22 cellular contexts compared by ENCODE assay signal in the genomic region with DNA sequence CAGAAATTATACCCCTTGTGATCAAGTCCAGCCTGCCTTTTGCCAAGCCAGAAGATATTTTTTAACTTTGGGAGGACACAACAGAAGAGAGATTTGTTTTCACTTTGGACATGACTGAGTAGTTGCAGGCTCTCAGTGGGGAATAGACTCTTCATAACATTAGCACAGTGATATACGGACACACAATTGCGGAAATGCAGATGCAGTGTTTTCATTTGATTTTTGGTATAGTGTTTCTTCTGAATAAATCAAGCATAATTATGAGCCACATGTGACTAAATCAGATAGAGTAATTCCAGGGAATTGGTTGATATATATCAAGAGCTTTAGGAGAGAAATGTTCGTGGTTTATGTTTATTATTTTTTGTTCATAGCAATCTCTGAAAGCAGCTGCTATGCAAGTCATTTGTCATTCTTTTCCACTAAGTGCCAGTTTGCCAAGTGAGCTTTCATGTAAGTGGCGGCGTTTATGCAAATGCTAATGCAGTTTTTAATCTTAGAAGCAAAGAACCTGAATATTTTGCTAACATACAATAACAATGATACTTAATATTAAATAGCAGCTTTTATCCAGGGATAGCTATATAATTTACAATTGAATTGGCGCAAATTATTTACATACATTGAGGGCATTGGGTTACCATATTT.
DNase-seq lines count a peak whose midpoint lies in the region; TF ChIP-seq lines count a peak whose summit lies in the region.
"Had no signal": no experiment of that assay in that cellular context is flagged by ENCODE, and none has a peak within 500 bp of the region (broad histone marks: within the 10 kb centered on the region; RNA-seq: fewer than 3 reads in every experiment).

No MANE protein-coding gene starts in this region.

- H3K36me3 Mint-ChIP-seq in brain = no peaks in the 10 kb centered on the region
- H3K36me3 Mint-ChIP-seq: activated CD4-positive, alpha-beta memory T cell treated with anti-CD3 and anti-CD28 coated beads for 36 hours; CD4-positive, CD25-positive, alpha-beta regulatory T cell had no signal

- no peaks in the 10 kb centered on the region for H3K9me3 ChIP-seq in neural cell (ENCODE audit: low read length)
- H3K9me3 ChIP-seq in tibial artery = no peaks in the 10 kb centered on the region
- H3K9me3 ChIP-seq: colonic mucosa had no signal

- TF ChIP-seq RAD21 in neural cell (conservative IDR thresholded peaks at IDR 0.05) = no peak

- peak; percentile 11 for DNase-seq in AG10803 (ENCODE audit: low read depth)
- peak; percentile 4 for DNase-seq in HCEC 1CT
- DNase-seq in T1000 (lab: John Stamatoyannopoulos, UW) = no peak
- no peak for DNase-seq in SHP77 treated with DMSO at 0.1 percent for 48 hours (lab: John Stamatoyannopoulos, UW)
- DNase-seq in tibial artery = no peak
- DNase-seq in COLO668 (lab: John Stamatoyannopoulos, UW; ENCODE audit: unreplicated experiment) = no peak
- DNase-seq: activated CD4-positive, alpha-beta memory T cell treated with anti-CD3 and anti-CD28 coated beads for 36 hours; activated CD4-positive, CD25-positive, alpha-beta regulatory T cell; activated gamma-delta T cell; CD4-positive, CD25-positive, alpha-beta regulatory T cell; colonic mucosa; KG1; MV-4-11; naive B cell; NCI-H2029 treated with DMSO at 0.1 percent for 48 hours; NK-92 treated with Interleukin-12 subunit alpha and Interleukin-12 subunit beta, amount 100 ng/mL, for 24 hours; stimulated activated CD4-positive, alpha-beta T cell treated with anti-CD3 and anti-CD28 coated beads, Interleukin-15, amount 100 ng/mL, for 24 hours; stimulated activated CD8-positive, alpha-beta memory T cell treated with anti-CD3 and anti-CD28 coated beads, Interleukin-4, amount 100 ng/mL, for 48 hours had no signal

- no peaks in the 10 kb centered on the region for H3K36me3 ChIP-seq in neural cell (ENCODE audit: insufficient read depth, low read length)
- H3K36me3 ChIP-seq in tibial artery = no peaks in the 10 kb centered on the region
- H3K36me3 ChIP-seq: colonic mucosa had no signal

- H3K27ac ChIP-seq in neural cell (ENCODE audit: low read length) (peak overlapping the region; percentile 66), tibial artery (no peak overlapping the region)
- H3K27ac ChIP-seq: colonic mucosa, parathyroid adenoma had no signal

- TF ChIP-seq EP300 in neural cell (conservative IDR thresholded peaks at IDR 0.05; ENCODE audit: poor library complexity, severe bottlenecking) = peak; percentile 32

- H3K4me2 ChIP-seq in neural cell (ENCODE audit: low read length) = peak overlapping the region; percentile 36

- H3K4me3 Mint-ChIP-seq in brain = peak overlapping the region in 4 of 5 experiments; percentile 7 to 56 (median 29)
- H3K4me3 Mint-ChIP-seq: activated CD4-positive, alpha-beta memory T cell treated with anti-CD3 and anti-CD28 coated beads for 36 hours; CD4-positive, CD25-positive, alpha-beta regulatory T cell; memory B cell; naive B cell had no signal

- H3K9me2 ChIP-seq in neural cell (ENCODE audit: insufficient read depth, low read length) = no peaks in the 10 kb centered on the region

- intact Hi-C loops in tibial artery (cut with DNase I; ENCODE audit: low total_unique reads) = no loop called here

- H3F3A ChIP-seq in neural cell (ENCODE audit: insufficient read depth, low read length, poor library complexity, severe bottlenecking) = no peaks in the 10 kb centered on the region

- no peak for TF ChIP-seq CTCF in AG10803 (conservative IDR thresholded peaks at IDR 0.05; ENCODE audit: low read length)
- no peak for TF ChIP-seq CTCF in brain (conservative IDR thresholded peaks at IDR 0.05)
- no peak for TF ChIP-seq CTCF in neural cell (IDR thresholded peaks at IDR 0.05; ENCODE audit: poor library complexity, severe bottlenecking)
- no peak for TF ChIP-seq CTCF in tibial artery (IDR thresholded peaks at IDR 0.05)

- H3K4me1 ChIP-seq in tibial artery = peaks cover 0 to 37% (median 3%) of the 10 kb centered on the region in 4 donors
- H3K4me1 ChIP-seq: colonic mucosa, parathyroid adenoma had no signal

- peaks cover 0 to 5% (median 0%) of the 10 kb centered on the region in 5 experiments for H3K9me3 Mint-ChIP-seq in brain
- H3K9me3 Mint-ChIP-seq: activated CD4-positive, alpha-beta memory T cell treated with anti-CD3 and anti-CD28 coated beads for 36 hours; memory B cell had no signal

- no peaks in the 10 kb centered on the region for H4K20me1 ChIP-seq in neural cell (ENCODE audit: insufficient read depth)

- H3K4me3 ChIP-seq in AG10803 (ENCODE audit: low read length) (no peak overlapping the region), neural cell (ENCODE audit: low read length) (peak overlapping the region; percentile 38), tibial artery (no peak overlapping the region)
- H3K4me3 ChIP-seq: colonic mucosa had no signal

- no peak overlapping the region for H2AFZ ChIP-seq in neural cell (ENCODE audit: low read depth, low read length)
- H2AFZ ChIP-seq: parathyroid adenoma had no signal

- no peaks in the 10 kb centered on the region for H3K79me2 ChIP-seq in neural cell (replicated peaks; ENCODE audit: insufficient read depth, low read length)
- H3K79me2 ChIP-seq: parathyroid adenoma had no signal

- peaks cover 51% of the 10 kb centered on the region for H3K4me1 Mint-ChIP-seq in brain
- H3K4me1 Mint-ChIP-seq: CD4-positive, CD25-positive, alpha-beta regulatory T cell had no signal

- no peaks in the 10 kb centered on the region for H3K27me3 Mint-ChIP-seq in brain
- H3K27me3 Mint-ChIP-seq: activated CD4-positive, alpha-beta memory T cell treated with anti-CD3 and anti-CD28 coated beads for 36 hours; CD4-positive, CD25-positive, alpha-beta regulatory T cell; memory B cell; naive B cell had no signal

- H3K27ac Mint-ChIP-seq in brain = peak overlapping the region in 4 of 5 experiments; percentile 23 to 93 (median 78)
- H3K27ac Mint-ChIP-seq: activated CD4-positive, alpha-beta memory T cell treated with anti-CD3 and anti-CD28 coated beads for 36 hours; CD4-positive, CD25-positive, alpha-beta regulatory T cell; memory B cell had no signal

- no peak overlapping the region for H3K9ac ChIP-seq in neural cell (ENCODE audit: low read length)
- H3K9ac ChIP-seq: parathyroid adenoma had no signal

- H3K27me3 ChIP-seq in neural cell (ENCODE audit: insufficient read depth, low read depth, low read length) (no peaks in the 10 kb centered on the region), tibial artery (no peaks in the 10 kb centered on the region)
- H3K27me3 ChIP-seq: colonic mucosa had no signal

TF ChIP-seq in neural cell, 6 proteins besides CTCF, POLR2A, EP300 and RAD21:
- TF ChIP-seq MXI1 (conservative IDR thresholded peaks at IDR 0.05; ENCODE audit: poor library complexity, severe bottlenecking) (peak; percentile 18), TAF1 (IDR thresholded peaks at IDR 0.05; ENCODE audit: low read depth) (no peak), POLR2AphosphoS5 (IDR thresholded peaks at IDR 0.05) (peak; percentile 32)

Comparison
In these comparisons a context has a peak if more than half of its experiments do, and no peak if none do; other contexts are left out.
1. DNase-seq: peak in AG10803 (single experiment) and HCEC 1CT (single experiment); none in T1000 (single experiment), SHP77 treated with DMSO at 0.1 percent for 48 hours (single experiment), tibial artery (0 of 2) and COLO668 (single experiment).